ENCODE assay signal across 36 cellular contexts in the genomic region with DNA sequence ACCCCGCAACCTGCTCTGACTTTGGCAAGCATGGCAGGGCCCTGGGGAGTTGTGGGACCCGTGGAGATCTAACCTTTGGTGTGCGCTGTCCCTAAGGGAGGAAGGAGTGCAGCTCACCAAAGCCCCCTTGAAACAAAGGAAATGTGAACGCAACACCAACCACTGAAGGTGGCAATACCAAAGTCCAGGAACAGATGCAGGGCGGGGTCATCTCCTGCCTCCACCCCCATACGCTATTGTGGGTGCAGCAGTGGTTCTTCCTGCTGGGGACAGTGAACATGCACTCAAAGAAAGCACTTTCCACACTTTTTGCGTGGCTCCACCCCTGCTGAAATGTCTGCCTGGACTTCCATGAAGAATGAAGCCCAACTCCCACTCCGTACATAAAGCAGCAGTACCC.
"Had no signal": no experiment of that assay in that cellular context is flagged by ENCODE, and none has a peak within 500 bp of the region (broad histone marks: within the 10 kb centered on the region; RNA-seq: fewer than 3 reads in every experiment).

No MANE protein-coding gene starts in this region.

- H3K9me3 ChIP-seq: ascending aorta had no signal

- H3K36me3 ChIP-seq: ascending aorta, cardiac muscle cell had no signal

- H3K9me3 Mint-ChIP-seq: activated CD4-positive, alpha-beta memory T cell treated with anti-CD3 and anti-CD28 coated beads, Interleukin-2, amount 10 ng/mL, durations not matched to agents 7 days and 5 days; activated CD4-positive, alpha-beta T cell treated with anti-CD3 and anti-CD28 coated beads, Interleukin-2, amount 10 ng/mL, durations not matched to agents 24 days and 14 days; activated T-cell treated with anti-CD3 and anti-CD28 coated beads, Interleukin-2, amount 50 U/mL, for 24 hours; activated T-helper 2 cell treated with anti-CD3 and anti-CD28 coated beads, Interferon-gamma antibody, Interleukin-2, Interleukin-4, amounts not matched to agents 10 μg/mL and 5 μg/mL and 100 μg/mL, durations not matched to agents 14 hours and 24 hours and 36 hours; central memory CD8-positive, alpha-beta T cell; T-helper 1 cell treated with Interleukin-12 subunit alpha and Interleukin-12 subunit beta and Interleukin-4 antibody, amounts not matched to agents 30 μg/mL and 1 μg/mL, for 36 hours; T-helper 2 cell treated with Interferon-gamma antibody and Interleukin-4, amounts not matched to agents 5 μg/mL and 100 μg/mL, for 36 hours had no signal

- H3K4me3 ChIP-seq: ascending aorta, cardiac muscle cell had no signal

- H3K4me1 ChIP-seq: ascending aorta had no signal

- DNase-seq: activated B cell treated with CpG ODN at 0.5 μM for 24 hours; activated CD4-positive, alpha-beta memory T cell treated with anti-CD3 and anti-CD28 coated beads, Interleukin-2, amount 10 ng/mL, durations not matched to agents 7 days and 5 days; activated CD4-positive, alpha-beta T cell treated with anti-CD3 and anti-CD28 coated beads for 4 hours; activated CD4-positive, alpha-beta T cell treated with anti-CD3 and anti-CD28 coated beads, Interleukin-2, amount 10 ng/mL, durations not matched to agents 24 days and 14 days; activated CD4-positive, alpha-beta T cell treated with anti-CD3 and anti-CD28 coated beads, Interleukin-2, amount 50 U/mL, for 1 hour; activated CD4-positive, alpha-beta T cell treated with anti-CD3 and anti-CD28 coated beads, Interleukin-2, amount 50 U/mL, for 4 hours; activated CD4-positive, CD25-positive, alpha-beta regulatory T cell treated with anti-CD3 and anti-CD28 coated beads, Interleukin-2, amount 50 U/mL, for 72 hours; activated CD8-positive, alpha-beta memory T cell treated with anti-CD3 and anti-CD28 coated beads for 24 hours; activated CD8-positive, alpha-beta memory T cell treated with anti-CD3 and anti-CD28 coated beads, Interleukin-2, amount 10 ng/mL, durations not matched to agents 7 days and 5 days; activated CD8-positive, alpha-beta memory T cell treated with anti-CD3 and anti-CD28 coated beads, Interleukin-2, amount 50 U/mL, for 48 hours; activated CD8-positive, alpha-beta T cell treated with anti-CD3 and anti-CD28 coated beads, Interleukin-2, amount 10 ng/mL, durations not matched to agents 7 days and 5 days; activated effector memory CD4-positive, alpha-beta T cell treated with Interleukin-2 at 50 U/mL for 16 hours; activated gamma-delta T cell; activated naive CD4-positive, alpha-beta T cell treated with anti-CD3 and anti-CD28 coated beads, Interleukin-2, amount 10 ng/mL, durations not matched to agents 7 days and 5 days; activated naive CD4-positive, alpha-beta T cell treated with Interleukin-2 at 50 U/mL for 16 hours; activated naive CD8-positive, alpha-beta T cell treated with anti-CD3 and anti-CD28 coated beads, Interleukin-2, amount 10 ng/mL, durations not matched to agents 7 days and 5 days; activated naive CD8-positive, alpha-beta T cell treated with anti-CD3 and anti-CD28 coated beads, Interleukin-2, amount 50 U/mL, for 24 hours; activated T-cell treated with anti-CD3 and anti-CD28 coated beads, Interleukin-2, amount 50 U/mL, for 24 hours; activated T-cell treated with anti-CD3 and anti-CD28 coated beads, Interleukin-2, amount 50 U/mL, for 48 hours; amygdala; anterior cingulate cortex; caudate nucleus; cerebellar nuclear complex; T-helper 1 cell; T-helper 2 cell; T-helper 9 cell had no signal

- H3K4me1 Mint-ChIP-seq: activated B cell treated with CpG ODN at 0.5 μM for 24 hours; activated CD4-positive, alpha-beta memory T cell treated with anti-CD3 and anti-CD28 coated beads, Interleukin-2, amount 10 ng/mL, durations not matched to agents 7 days and 5 days; activated CD4-positive, alpha-beta T cell treated with anti-CD3 and anti-CD28 coated beads, Interleukin-2, amount 10 ng/mL, durations not matched to agents 24 days and 14 days; activated CD8-positive, alpha-beta memory T cell treated with anti-CD3 and anti-CD28 coated beads, Interleukin-2, amount 10 ng/mL, durations not matched to agents 7 days and 5 days; activated naive CD4-positive, alpha-beta T cell treated with anti-CD3 and anti-CD28 coated beads, Interleukin-2, amount 10 ng/mL, durations not matched to agents 7 days and 5 days; activated naive CD4-positive, alpha-beta T cell treated with anti-CD3 and anti-CD28 coated beads, Interleukin-2, amount 50 U/mL, for 24 hours; activated naive CD8-positive, alpha-beta T cell treated with anti-CD3 and anti-CD28 coated beads, Interleukin-2, amount 10 ng/mL, durations not matched to agents 7 days and 5 days; activated naive CD8-positive, alpha-beta T cell treated with anti-CD3 and anti-CD28 coated beads, Interleukin-2, amount 50 U/mL, for 24 hours; brain; central memory CD8-positive, alpha-beta T cell had no signal

- H3K27ac Mint-ChIP-seq: activated B cell treated with CpG ODN at 0.5 μM for 24 hours; activated CD4-positive, alpha-beta memory T cell treated with anti-CD3 and anti-CD28 coated beads, Interleukin-2, amount 10 ng/mL, durations not matched to agents 7 days and 5 days; activated CD4-positive, alpha-beta T cell treated with anti-CD3 and anti-CD28 coated beads, Interleukin-2, amount 10 ng/mL, durations not matched to agents 24 days and 14 days; activated CD8-positive, alpha-beta memory T cell treated with anti-CD3 and anti-CD28 coated beads, Interleukin-2, amount 10 ng/mL, durations not matched to agents 7 days and 5 days; activated CD8-positive, alpha-beta T cell treated with anti-CD3 and anti-CD28 coated beads, Interleukin-2, amount 10 ng/mL, durations not matched to agents 7 days and 5 days; activated naive CD4-positive, alpha-beta T cell treated with anti-CD3 and anti-CD28 coated beads, Interleukin-2, amount 10 ng/mL, durations not matched to agents 7 days and 5 days; activated naive CD4-positive, alpha-beta T cell treated with anti-CD3 and anti-CD28 coated beads, Interleukin-2, amount 50 U/mL, for 24 hours; activated naive CD8-positive, alpha-beta T cell; activated naive CD8-positive, alpha-beta T cell treated with anti-CD3 and anti-CD28 coated beads, Interleukin-2, amount 10 ng/mL, durations not matched to agents 7 days and 5 days; activated naive CD8-positive, alpha-beta T cell treated with anti-CD3 and anti-CD28 coated beads, Interleukin-2, amount 50 U/mL, for 24 hours; activated T-cell treated with anti-CD3 and anti-CD28 coated beads, Interleukin-2, amount 50 U/mL, for 24 hours; activated T-helper 2 cell treated with anti-CD3 and anti-CD28 coated beads, Interferon-gamma antibody, Interleukin-2, Interleukin-4, amounts not matched to agents 10 μg/mL and 5 μg/mL and 100 μg/mL, durations not matched to agents 14 hours and 24 hours and 36 hours; brain; T-helper 1 cell treated with Interleukin-12 subunit alpha and Interleukin-12 subunit beta and Interleukin-4 antibody, amounts not matched to agents 30 μg/mL and 1 μg/mL, for 36 hours; T-helper 2 cell treated with Interferon-gamma antibody and Interleukin-4, amounts not matched to agents 5 μg/mL and 100 μg/mL, for 36 hours had no signal

- H3K27me3 ChIP-seq: ascending aorta, cardiac muscle cell had no signal

- H3K36me3 Mint-ChIP-seq: activated CD8-positive, alpha-beta memory T cell treated with anti-CD3 and anti-CD28 coated beads, Interleukin-2, amount 10 ng/mL, durations not matched to agents 7 days and 5 days; activated naive CD4-positive, alpha-beta T cell treated with anti-CD3 and anti-CD28 coated beads, Interleukin-2, amount 10 ng/mL, durations not matched to agents 7 days and 5 days; activated naive CD4-positive, alpha-beta T cell treated with anti-CD3 and anti-CD28 coated beads, Interleukin-2, amount 50 U/mL, for 24 hours; activated naive CD8-positive, alpha-beta T cell; activated naive CD8-positive, alpha-beta T cell treated with anti-CD3 and anti-CD28 coated beads, Interleukin-2, amount 10 ng/mL, durations not matched to agents 7 days and 5 days; brain had no signal

- H3K27ac ChIP-seq: ascending aorta, cardiac muscle cell, VCaP had no signal

- H3K27me3 Mint-ChIP-seq: activated naive CD4-positive, alpha-beta T cell treated with anti-CD3 and anti-CD28 coated beads, Interleukin-2, amount 10 ng/mL, durations not matched to agents 7 days and 5 days had no signal

- ATAC-seq: activated CD8-positive, alpha-beta memory T cell treated with anti-CD3 and anti-CD28 coated beads, Interleukin-2, amount 10 ng/mL, durations not matched to agents 7 days and 5 days; activated CD8-positive, alpha-beta T cell treated with anti-CD3 and anti-CD28 coated beads, Interleukin-2, amount 10 ng/mL, durations not matched to agents 7 days and 5 days; activated naive CD8-positive, alpha-beta T cell treated with anti-CD3 and anti-CD28 coated beads, Interleukin-2, amount 50 U/mL, for 24 hours had no signal

- H3K4me3 Mint-ChIP-seq: activated B cell treated with CpG ODN at 0.5 μM for 24 hours; activated CD4-positive, alpha-beta memory T cell treated with anti-CD3 and anti-CD28 coated beads, Interleukin-2, amount 10 ng/mL, durations not matched to agents 7 days and 5 days; activated CD4-positive, alpha-beta T cell treated with anti-CD3 and anti-CD28 coated beads, Interleukin-2, amount 10 ng/mL, durations not matched to agents 24 days and 14 days; activated CD8-positive, alpha-beta memory T cell treated with anti-CD3 and anti-CD28 coated beads, Interleukin-2, amount 10 ng/mL, durations not matched to agents 7 days and 5 days; activated CD8-positive, alpha-beta T cell treated with anti-CD3 and anti-CD28 coated beads, Interleukin-2, amount 10 ng/mL, durations not matched to agents 7 days and 5 days; activated naive CD4-positive, alpha-beta T cell treated with anti-CD3 and anti-CD28 coated beads, Interleukin-2, amount 10 ng/mL, durations not matched to agents 7 days and 5 days; activated naive CD4-positive, alpha-beta T cell treated with anti-CD3 and anti-CD28 coated beads, Interleukin-2, amount 50 U/mL, for 24 hours; activated naive CD8-positive, alpha-beta T cell; activated naive CD8-positive, alpha-beta T cell treated with anti-CD3 and anti-CD28 coated beads, Interleukin-2, amount 10 ng/mL, durations not matched to agents 7 days and 5 days; activated naive CD8-positive, alpha-beta T cell treated with anti-CD3 and anti-CD28 coated beads, Interleukin-2, amount 50 U/mL, for 24 hours; activated T-cell treated with anti-CD3 and anti-CD28 coated beads, Interleukin-2, amount 50 U/mL, for 24 hours; brain; central memory CD8-positive, alpha-beta T cell; T-helper 1 cell treated with Interleukin-12 subunit alpha and Interleukin-12 subunit beta and Interleukin-4 antibody, amounts not matched to agents 30 μg/mL and 1 μg/mL, for 36 hours; T-helper 2 cell treated with Interferon-gamma antibody and Interleukin-4, amounts not matched to agents 5 μg/mL and 100 μg/mL, for 36 hours had no signal
